In the genomic region with DNA sequence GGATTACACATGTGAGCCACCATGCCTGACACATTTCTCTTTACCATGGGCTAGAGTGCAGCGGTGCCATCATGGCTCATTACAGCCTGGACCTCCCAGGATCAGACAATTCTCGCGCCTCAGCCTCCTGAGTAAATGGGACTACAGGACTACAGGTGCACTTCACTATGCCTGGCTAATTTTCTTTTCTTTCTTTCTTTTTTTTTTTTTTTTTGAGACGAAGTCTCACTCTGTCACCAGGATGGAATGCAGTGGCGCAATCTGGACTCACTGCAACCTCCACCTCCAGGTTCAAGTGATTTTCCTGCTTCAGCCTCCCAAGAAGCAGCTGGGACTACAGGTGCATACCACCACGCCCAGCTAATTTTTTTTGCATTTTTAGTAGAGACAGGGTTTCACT, we compare ENCODE assay signal across 17 cellular contexts. TPM values are rescaled to one million over a fixed set of nuclear protein-coding genes. Genes with fewer than 3 reads are reported as not detected.
DNase-seq lines count a peak whose midpoint lies in the region; FAIRE-seq and TF ChIP-seq lines count a peak whose summit lies in the region.
"Had no signal": no experiment of that assay in that cellular context is flagged by ENCODE, and none has a peak within 500 bp of the region (broad histone marks: within the 10 kb centered on the region; RNA-seq: fewer than 3 reads in every experiment).

No MANE protein-coding gene starts in this region.

- DNase-seq in GM23248 (peak; percentile 58), RCC 7860 (ENCODE audit: low spot score) (peak; percentile 11), fibroblast of pulmonary artery (ENCODE audit: low read depth) (peak; percentile 61), small intestine (peak; percentile 19), NAMALWA (ENCODE audit: low spot score) (no peak), GM19240 (ENCODE audit: insufficient read length, low spot score) (no peak), SIG-M5 treated with dmso at 0.1 percent for 504 hours (lab: John Stamatoyannopoulos, UW; ENCODE audit: unreplicated experiment) (no peak)
- DNase-seq: activated CD8-positive, alpha-beta memory T cell treated with anti-CD3 and anti-CD28 coated beads, Interleukin-2, amount 10 ng/mL, durations not matched to agents 7 days and 5 days; colonic mucosa; H7; naive thymus-derived CD8-positive, alpha-beta T cell; NCI-H1930; stimulated activated CD4-positive, alpha-beta T cell treated with anti-CD3 and anti-CD28 coated beads, Interleukin-4, amount 100 ng/mL, for 24 hours had no signal

- no peak overlapping the region for H3K4me3 ChIP-seq in GM23248
- no peak overlapping the region for H3K4me3 ChIP-seq in fibroblast of pulmonary artery (replicated peaks; ENCODE audit: low read depth, low read length)
- no peak overlapping the region for H3K4me3 ChIP-seq in small intestine (ENCODE audit: low read depth in 1 of 2, low read length in 2 of 2)
- H3K4me3 ChIP-seq: colonic mucosa, lung, suprapubic skin had no signal

- H3K36me3 ChIP-seq in GM23248 (ENCODE audit: low read depth) (no peaks in the 10 kb centered on the region), small intestine (ENCODE audit: control insufficient read depth in 2 of 2, insufficient read depth in 2 of 2, low read length in 2 of 2) (no peaks in the 10 kb centered on the region)
- H3K36me3 ChIP-seq: colonic mucosa, suprapubic skin had no signal

- no peaks in the 10 kb centered on the region for H3K9me2 ChIP-seq in GM23248 (ENCODE audit: insufficient read depth)

- H3K27me3 ChIP-seq in GM23248 (replicated peaks; ENCODE audit: insufficient read depth) (no peaks in the 10 kb centered on the region), small intestine (ENCODE audit: control insufficient read depth in 2 of 2, insufficient read depth in 2 of 2, low read length in 2 of 2) (no peaks in the 10 kb centered on the region)
- H3K27me3 ChIP-seq: colonic mucosa, suprapubic skin had no signal

- WGBS in GM23248 (ENCODE audit: low coverage in 1 of 2, low lambda C conversion rate in 2 of 2, missing lambda C conversion rate in 2 of 2), 2 experiments, result 67 to 74% methylated on average over 5 to 6 of the region's 6 CpGs
- 69 to 82% (median 73%) methylated on average over 6 of the region's 6 CpGs for WGBS in small intestine, 3 donors

- no peaks in the 10 kb centered on the region for H4K20me1 ChIP-seq in GM23248 (ENCODE audit: insufficient read depth)

- H3K4me1 ChIP-seq in GM23248 (ENCODE audit: insufficient read depth), result 0 out of 2 replicates have a peak, but pooled peaks cover 7% of the 10 kb centered on the region
- H3K4me1 ChIP-seq in small intestine (ENCODE audit: control insufficient read depth in 2 of 2, insufficient read depth in 1 of 2, low read depth in 1 of 2, low read length in 1 of 2), result no peaks in the 10 kb centered on the region
- H3K4me1 ChIP-seq: colonic mucosa, suprapubic skin had no signal

- H2AFZ ChIP-seq in GM23248, result no peak overlapping the region

- FAIRE-seq in RCC 7860 (lab: Jason Lieb, UNC) (no peak), small intestine (lab: Jason Lieb, UNC) (no peak)
- FAIRE-seq: endometrium, frontal cortex had no signal

- no peaks in the 10 kb centered on the region for H3K9me3 ChIP-seq in GM23248 (ENCODE audit: low read depth)
- H3K9me3 ChIP-seq in small intestine (ENCODE audit: control insufficient read depth, low read depth), result no peaks in the 10 kb centered on the region
- H3K9me3 ChIP-seq: colonic mucosa, suprapubic skin had no signal

- H3F3A ChIP-seq in GM23248 (ENCODE audit: insufficient read depth), result peaks cover 19% of the 10 kb centered on the region

- H3K27ac ChIP-seq in GM23248, result no peak overlapping the region
- no peak overlapping the region for H3K27ac ChIP-seq in small intestine (ENCODE audit: low read depth in 1 of 2, low read length in 1 of 2)
- H3K27ac ChIP-seq: colonic mucosa, suprapubic skin had no signal

- no peak overlapping the region for H3K9ac ChIP-seq in GM23248

- no peak overlapping the region for H3K4me2 ChIP-seq in GM23248 (ENCODE audit: unreplicated experiment)

- no peak for TF ChIP-seq CTCF in fibroblast of pulmonary artery (IDR thresholded peaks at IDR 0.05; ENCODE audit: low read length, missing control alignments)

- in situ Hi-C loops in GM23248 (cut with MboI), result no loop called here

- H3K79me2 ChIP-seq in GM23248 (ENCODE audit: insufficient read depth), result no peaks in the 10 kb centered on the region

RNA-seq across cellular contexts. Expression of gene KIF1B, which starts 14.8 kb away (rescaled TPM):
- total RNA-seq in GM23248 (2014; rRNA removed; shearing (Covaris generic)), result 24.8 and 25.8 TPM in 2 replicates
- polyA plus RNA-seq in GM23248 (2016; fragmentation: Nextera tagmentation; extraction: Ambion mirVana) (14.7 and 14.8 TPM in 2 replicates), small intestine (10 to 100 TPM in 2 of 3 donors, 1 to 10 TPM in 1; 6.8 to 13.7 (median 11.4) TPM)

Comparison
In these comparisons a context has a peak if more than half of its experiments do, and no peak if none do; other contexts are left out.
1. DNase-seq: peak in GM23248 (single experiment), RCC 7860 (single experiment), fibroblast of pulmonary artery (single experiment) and small intestine (single experiment); none in NAMALWA (single experiment), GM19240 (single experiment) and SIG-M5 treated with dmso at 0.1 percent for 504 hours (single experiment).